17 cellular contexts compared by ENCODE assay signal in the genomic region with DNA sequence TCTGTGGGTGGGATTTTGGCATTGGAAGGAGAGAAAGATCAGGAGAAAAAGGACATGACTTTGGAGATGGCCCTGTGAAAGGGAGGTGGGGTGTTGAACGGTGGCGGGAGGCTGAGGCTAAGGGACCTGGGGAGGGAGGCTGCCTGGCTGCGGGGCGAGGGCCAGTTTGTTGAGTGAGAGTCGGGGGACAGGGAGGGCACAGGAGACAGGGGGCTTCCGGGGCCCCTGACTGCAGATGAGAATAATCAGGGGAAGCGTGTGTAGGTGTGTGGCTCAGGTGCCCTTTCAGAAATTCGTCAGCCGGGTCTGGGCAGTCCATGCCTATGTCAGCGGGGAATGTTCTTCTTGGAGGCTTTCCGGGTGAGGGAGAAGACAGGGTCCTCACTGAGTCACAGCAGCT. TPM values are rescaled to one million over a fixed set of nuclear protein-coding genes. Genes with fewer than 3 reads are reported as not detected.
"Had no signal": no experiment of that assay in that cellular context is flagged by ENCODE, and none has a peak within 500 bp of the region (broad histone marks: within the 10 kb centered on the region; RNA-seq: fewer than 3 reads in every experiment).

No MANE protein-coding gene starts in this region.

- H3K27ac Mint-ChIP-seq: activated CD8-positive, alpha-beta T cell treated with anti-CD3 and anti-CD28 coated beads for 36 hours; activated naive CD4-positive, alpha-beta T cell treated with anti-CD3 and anti-CD28 coated beads, Interleukin-2, amount 10 ng/mL, durations not matched to agents 7 days and 5 days; activated naive CD8-positive, alpha-beta T cell treated with anti-CD3 and anti-CD28 coated beads, Interleukin-2, amount 50 U/mL, for 24 hours; activated T-helper 2 cell treated with anti-CD3 and anti-CD28 coated beads, Interferon-gamma antibody, Interleukin-2, Interleukin-4, amounts not matched to agents 10 μg/mL and 5 μg/mL and 100 μg/mL, durations not matched to agents 14 hours and 24 hours and 36 hours; dendritic cell treated with granulocyte-macrophage colony-stimulating factor and Interleukin-4, amounts not matched to agents 40 ng/mL and 50 ng/mL, for 4 days; immature natural killer cell had no signal

- H3K27me3 Mint-ChIP-seq: activated CD8-positive, alpha-beta T cell treated with anti-CD3 and anti-CD28 coated beads for 36 hours had no signal

- H3K36me3 Mint-ChIP-seq: activated naive CD4-positive, alpha-beta T cell treated with anti-CD3 and anti-CD28 coated beads, Interleukin-2, amount 10 ng/mL, durations not matched to agents 7 days and 5 days; immature natural killer cell had no signal

- ATAC-seq: activated CD8-positive, alpha-beta T cell treated with anti-CD3 and anti-CD28 coated beads for 36 hours; activated naive CD8-positive, alpha-beta T cell treated with anti-CD3 and anti-CD28 coated beads, Interleukin-2, amount 50 U/mL, for 24 hours; pancreas; stimulated activated naive CD8-positive, alpha-beta T cell treated with anti-CD3 and anti-CD28 coated beads, Interleukin-15, Interleukin-2, amounts not matched to agents 100 U/mL and 50 U/mL, for 24 hours had no signal

- H3K36me3 ChIP-seq: pancreas, tibial nerve, uterus had no signal

- H3K9me3 ChIP-seq: pancreas, tibial nerve, uterus had no signal

- H3K4me3 ChIP-seq: pancreas, tibial nerve, uterus had no signal

- H3K4me1 Mint-ChIP-seq: activated naive CD4-positive, alpha-beta T cell treated with anti-CD3 and anti-CD28 coated beads, Interleukin-2, amount 10 ng/mL, durations not matched to agents 7 days and 5 days; activated naive CD8-positive, alpha-beta T cell treated with anti-CD3 and anti-CD28 coated beads, Interleukin-2, amount 50 U/mL, for 24 hours; immature natural killer cell had no signal

- H3K4me1 ChIP-seq: pancreas, tibial nerve, uterus had no signal

- H3K27ac ChIP-seq: pancreas, tibial nerve, uterus had no signal

- H3K4me3 Mint-ChIP-seq: activated CD8-positive, alpha-beta T cell treated with anti-CD3 and anti-CD28 coated beads for 36 hours; activated naive CD4-positive, alpha-beta T cell treated with anti-CD3 and anti-CD28 coated beads, Interleukin-2, amount 10 ng/mL, durations not matched to agents 7 days and 5 days; activated naive CD8-positive, alpha-beta T cell treated with anti-CD3 and anti-CD28 coated beads, Interleukin-2, amount 50 U/mL, for 24 hours; dendritic cell treated with granulocyte-macrophage colony-stimulating factor and Interleukin-4, amounts not matched to agents 40 ng/mL and 50 ng/mL, for 4 days; immature natural killer cell had no signal

- DNase-seq: activated CD4-positive, alpha-beta T cell treated with anti-CD3 and anti-CD28 coated beads for 48 hours; activated CD4-positive, CD25-positive, alpha-beta regulatory T cell; activated CD8-positive, alpha-beta T cell treated with anti-CD3 and anti-CD28 coated beads for 36 hours; activated naive CD4-positive, alpha-beta T cell treated with anti-CD3 and anti-CD28 coated beads, Interleukin-2, amount 10 ng/mL, durations not matched to agents 7 days and 5 days; activated naive CD8-positive, alpha-beta T cell treated with anti-CD3 and anti-CD28 coated beads, Interleukin-2, amount 50 U/mL, for 24 hours; effector CD8-positive, alpha-beta T cell; immature natural killer cell; pancreas; stimulated activated CD4-positive, alpha-beta T cell treated with anti-CD3 and anti-CD28 coated beads, Interleukin-2, amount 100 ng/mL, for 24 hours; stimulated activated naive CD8-positive, alpha-beta T cell treated with anti-CD3 and anti-CD28 coated beads, Interleukin-15, Interleukin-2, amounts not matched to agents 100 U/mL and 50 U/mL, for 24 hours; substantia nigra; T-helper 9 cell had no signal

- H3K9me3 Mint-ChIP-seq: activated CD8-positive, alpha-beta T cell treated with anti-CD3 and anti-CD28 coated beads for 36 hours; activated naive CD4-positive, alpha-beta T cell treated with anti-CD3 and anti-CD28 coated beads, Interleukin-2, amount 10 ng/mL, durations not matched to agents 7 days and 5 days; activated naive CD8-positive, alpha-beta T cell treated with anti-CD3 and anti-CD28 coated beads, Interleukin-2, amount 50 U/mL, for 24 hours; activated T-helper 2 cell treated with anti-CD3 and anti-CD28 coated beads, Interferon-gamma antibody, Interleukin-2, Interleukin-4, amounts not matched to agents 10 μg/mL and 5 μg/mL and 100 μg/mL, durations not matched to agents 14 hours and 24 hours and 36 hours; dendritic cell treated with granulocyte-macrophage colony-stimulating factor and Interleukin-4, amounts not matched to agents 40 ng/mL and 50 ng/mL, for 4 days; immature natural killer cell had no signal

- H3K27me3 ChIP-seq: pancreas, uterus had no signal

RNA-seq across cellular contexts. Expression of a gene that starts 52.2 kb away (rescaled TPM):
- total RNA-seq: bronchial epithelial cell had no signal
